In the genomic region with DNA sequence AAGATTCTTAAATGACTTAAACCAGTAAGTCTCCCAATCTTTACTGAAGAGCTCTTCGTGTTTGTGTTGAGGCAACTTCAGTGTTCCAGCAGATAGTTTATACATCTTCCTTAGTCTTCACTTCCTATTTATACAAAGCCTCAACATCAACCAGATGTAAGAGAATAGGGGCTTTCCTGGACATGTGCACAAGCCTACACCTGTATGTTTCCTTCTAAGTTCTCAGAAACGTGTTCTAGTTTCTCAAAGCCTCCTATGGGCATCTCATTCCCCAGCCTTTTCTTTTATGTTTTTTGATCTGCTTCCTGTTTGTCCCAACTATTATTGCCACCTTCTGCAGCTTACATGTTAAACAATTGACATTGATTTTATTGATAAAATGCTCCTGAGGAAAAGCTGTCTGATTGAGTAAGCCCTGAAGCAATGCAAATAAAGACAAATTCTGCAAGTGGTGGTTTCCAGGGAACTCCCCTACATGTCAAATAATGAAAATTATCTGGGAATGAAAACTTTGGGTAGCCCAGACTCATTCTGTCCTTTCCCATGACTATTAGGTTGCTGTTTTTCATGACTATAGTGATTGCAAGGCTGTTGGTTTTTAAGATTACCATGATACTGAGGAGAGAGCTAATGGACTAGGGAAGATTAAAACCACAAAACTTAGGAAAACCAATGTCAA, we compare ENCODE assay signal across 10 cellular contexts.
DNase-seq lines count a peak whose midpoint lies in the region; ATAC-seq, FAIRE-seq and TF ChIP-seq lines count a peak whose summit lies in the region.
"Had no signal": no experiment of that assay in that cellular context is flagged by ENCODE, and none has a peak within 500 bp of the region (broad histone marks: within the 10 kb centered on the region; RNA-seq: fewer than 3 reads in every experiment).

No MANE protein-coding gene starts in this region.

- H3K9me1 ChIP-seq in keratinocyte (ENCODE audit: control insufficient read depth, extremely low read depth, insufficient read depth, low read length): no peaks in the 10 kb centered on the region

- no peak for TF ChIP-seq POLR2A in gastroesophageal sphincter (IDR thresholded peaks at IDR 0.05)

- peaks cover 22% of the 10 kb centered on the region for H3K4me1 Mint-ChIP-seq in activated CD4-positive, alpha-beta T cell treated with anti-CD3 and anti-CD28 coated beads for 36 hours

- H3K4me3 ChIP-seq in keratinocyte (ENCODE audit: control insufficient read depth in 2 of 3, extremely low read depth in 1 of 3, insufficient read depth in 2 of 3, low read depth in 1 of 3, low read length in 3 of 3) (no peak overlapping the region), gastroesophageal sphincter (no peak overlapping the region)

- H2AFZ ChIP-seq in keratinocyte (ENCODE audit: control insufficient read depth, low read length): no peak overlapping the region

- no peaks in the 10 kb centered on the region for H4K20me1 ChIP-seq in keratinocyte (ENCODE audit: control insufficient read depth, extremely low read depth, insufficient read depth, low read length)

- peak overlapping the region; percentile 56 for H3K27ac Mint-ChIP-seq in activated CD4-positive, alpha-beta T cell treated with anti-CD3 and anti-CD28 coated beads for 36 hours

- H3K9me3 ChIP-seq in keratinocyte (ENCODE audit: control insufficient read depth, low read depth, low read length): no peaks in the 10 kb centered on the region
- peaks cover 0 to 6% (median 0%) of the 10 kb centered on the region in 3 donors for H3K9me3 ChIP-seq in gastroesophageal sphincter

- H3K9ac ChIP-seq in keratinocyte (ENCODE audit: control insufficient read depth, extremely low read depth, insufficient read depth, low read length): no peak overlapping the region

- H3K27ac ChIP-seq in keratinocyte (ENCODE audit: control insufficient read depth, insufficient read depth, low read length) (peak overlapping the region; percentile 51), gastroesophageal sphincter (no peak overlapping the region)

- no peaks in the 10 kb centered on the region for H3K79me2 ChIP-seq in keratinocyte (ENCODE audit: control insufficient read depth, insufficient read depth, low read length)

- H3K36me3 ChIP-seq in keratinocyte (ENCODE audit: control insufficient read depth in 2 of 2, extremely low read depth in 1 of 2, insufficient read depth in 2 of 2, low read length in 2 of 2) (no peaks in the 10 kb centered on the region), gastroesophageal sphincter (no peaks in the 10 kb centered on the region)

- TF ChIP-seq CTCF in keratinocyte (optimal IDR thresholded peaks at IDR 0.05 in 1 of 3, IDR thresholded peaks at IDR 0.05 in 1 of 3, conservative IDR thresholded peaks at IDR 0.05 in 1 of 3; ENCODE audit: extremely low read depth in 1 of 3, insufficient read depth in 2 of 3, low read length in 3 of 3) (no peak), gastroesophageal sphincter (IDR thresholded peaks at IDR 0.05) (no peak)

- peaks cover 8% of the 10 kb centered on the region for H3K27me3 Mint-ChIP-seq in activated CD4-positive, alpha-beta T cell treated with anti-CD3 and anti-CD28 coated beads for 36 hours

- intact Hi-C loops in activated CD4-positive, alpha-beta T cell treated with anti-CD3 and anti-CD28 coated beads for 36 hours (cut with DNase I, micrococcal nuclease): loop anchor here (1.0 kb wide), 2 partner anchors 107 to 116 kb away; no protein-coding TSS in a partner anchor

- no peak for TF ChIP-seq EP300 in gastroesophageal sphincter (IDR thresholded peaks at IDR 0.05)

- H3K4me3 Mint-ChIP-seq in activated CD4-positive, alpha-beta T cell treated with anti-CD3 and anti-CD28 coated beads for 36 hours: no peak overlapping the region

- peaks cover 7% of the 10 kb centered on the region for H3K9me3 Mint-ChIP-seq in activated CD4-positive, alpha-beta T cell treated with anti-CD3 and anti-CD28 coated beads for 36 hours (ENCODE audit: low read depth)

- 71 to 83% methylated on average over 2 of the region's 2 CpGs for WGBS in gastroesophageal sphincter (ENCODE audit: low coverage in 1 of 2), 2 donors

- peak; percentile 31 for ATAC-seq in activated CD4-positive, alpha-beta T cell treated with anti-CD3 and anti-CD28 coated beads for 36 hours
- ATAC-seq in GM21529 (IDR thresholded peaks at IDR 0.05; ENCODE audit: unreplicated experiment) (peak; percentile 76), HG03280 (IDR thresholded peaks at IDR 0.05; ENCODE audit: unreplicated experiment) (peak; percentile 63), gastroesophageal sphincter (no peak)

- CTCF ChIA-PET in activated CD4-positive, alpha-beta T cell treated with anti-CD3 and anti-CD28 coated beads for 36 hours (lab: Charles Lee): interaction anchor here (0.6 to 2.9 kb wide), 5 partner anchors 8 to 150 kb away, joined by 3 to 11 read pairs (median 3); no protein-coding TSS in a partner anchor

- H3K4me2 ChIP-seq in keratinocyte (ENCODE audit: control insufficient read depth, extremely low read depth, insufficient read depth, low read depth, low read length): peak overlapping the region; percentile 6

- no peak for FAIRE-seq in keratinocyte (lab: Jason Lieb, UNC)

- dilution Hi-C loops in keratinocyte (cut with MboI; ENCODE audit: extremely low pct_ligation_motif_present, low sequenced_read_pairs): no loop called here

- H3K27me3 ChIP-seq in keratinocyte (ENCODE audit: control insufficient read depth, extremely low read depth, insufficient read depth, low read length) (no peaks in the 10 kb centered on the region), gastroesophageal sphincter (no peaks in the 10 kb centered on the region)

- POLR2A ChIA-PET in activated CD4-positive, alpha-beta T cell treated with anti-CD3 and anti-CD28 coated beads for 36 hours (lab: Charles Lee): no interaction called here

- H3K4me1 ChIP-seq in keratinocyte (ENCODE audit: control insufficient read depth, extremely low read depth, insufficient read depth, low read length): peaks cover 17% of the 10 kb centered on the region
- no peaks in the 10 kb centered on the region for H3K4me1 ChIP-seq in gastroesophageal sphincter

- DNase-seq in activated CD4-positive, alpha-beta T cell treated with anti-CD3 and anti-CD28 coated beads for 36 hours: no peak
- DNase-seq in activated CD4-positive, alpha-beta T cell treated with anti-CD3 and anti-CD28 coated beads, Interleukin-2, amount 50 U/mL, for 4 hours: no peak
- no peak for DNase-seq in keratinocyte (ENCODE audit: low read depth, low spot score)
- no peak for DNase-seq in cortex of kidney (lab: John Stamatoyannopoulos, UW)
- DNase-seq in HuH-7.5 (ENCODE audit: low spot score): no peak
- DNase-seq: anterior cingulate cortex, NCI-H1105 treated with DMSO at 0.1 percent for 48 hours had no signal

- no peaks in the 10 kb centered on the region for H3K36me3 Mint-ChIP-seq in activated CD4-positive, alpha-beta T cell treated with anti-CD3 and anti-CD28 coated beads for 36 hours (ENCODE audit: low read depth)
